1 cellular context compared by ENCODE assay signal in the genomic region with DNA sequence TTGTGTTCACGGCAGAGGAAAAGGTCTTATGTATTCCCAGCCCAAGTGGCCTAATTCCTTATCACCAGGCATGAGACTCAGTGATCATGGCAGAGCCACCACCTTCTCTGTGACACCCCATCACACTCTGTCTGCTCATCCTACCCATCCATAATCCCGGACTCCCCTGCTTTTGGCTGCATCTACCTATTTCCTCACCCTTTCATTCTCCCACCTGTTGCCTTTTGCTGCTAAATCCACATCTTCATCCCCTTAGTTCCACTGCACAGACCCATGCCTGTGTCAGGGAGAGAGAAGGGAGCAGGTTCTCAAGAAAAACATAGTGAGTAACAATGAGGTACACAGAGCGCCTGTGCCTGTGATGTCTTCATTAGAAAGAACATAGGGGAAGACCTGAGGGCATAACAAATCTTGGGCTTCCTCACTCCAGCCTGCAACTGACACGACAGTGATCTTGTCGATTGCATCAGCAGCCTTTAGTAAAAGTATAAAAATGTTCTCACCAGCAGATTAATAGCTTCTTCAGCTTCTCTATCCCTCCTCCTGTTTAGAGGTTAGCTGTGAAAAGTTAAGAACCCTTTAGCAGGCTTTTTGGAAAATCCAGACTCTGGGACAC.
A peak's percentile ranks its signal among the peaks of the same experiment; 100 is the strongest.
TF ChIP-seq lines count a peak whose summit lies in the region.

No MANE protein-coding gene starts in this region.

TF ChIP-seq in K562, 482 proteins besides CTCF, POLR2A, EP300 and RAD21 (continued from another document):
- TF ChIP-seq, protein P1, sequence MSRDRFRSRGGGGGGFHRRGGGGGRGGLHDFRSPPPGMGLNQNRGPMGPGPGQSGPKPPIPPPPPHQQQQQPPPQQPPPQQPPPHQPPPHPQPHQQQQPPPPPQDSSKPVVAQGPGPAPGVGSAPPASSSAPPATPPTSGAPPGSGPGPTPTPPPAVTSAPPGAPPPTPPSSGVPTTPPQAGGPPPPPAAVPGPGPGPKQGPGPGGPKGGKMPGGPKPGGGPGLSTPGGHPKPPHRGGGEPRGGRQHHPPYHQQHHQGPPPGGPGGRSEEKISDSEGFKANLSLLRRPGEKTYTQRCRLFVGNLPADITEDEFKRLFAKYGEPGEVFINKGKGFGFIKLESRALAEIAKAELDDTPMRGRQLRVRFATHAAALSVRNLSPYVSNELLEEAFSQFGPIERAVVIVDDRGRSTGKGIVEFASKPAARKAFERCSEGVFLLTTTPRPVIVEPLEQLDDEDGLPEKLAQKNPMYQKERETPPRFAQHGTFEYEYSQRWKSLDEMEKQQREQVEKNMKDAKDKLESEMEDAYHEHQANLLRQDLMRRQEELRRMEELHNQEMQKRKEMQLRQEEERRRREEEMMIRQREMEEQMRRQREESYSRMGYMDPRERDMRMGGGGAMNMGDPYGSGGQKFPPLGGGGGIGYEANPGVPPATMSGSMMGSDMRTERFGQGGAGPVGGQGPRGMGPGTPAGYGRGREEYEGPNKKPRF (IDR thresholded peaks at IDR 0.05; ENCODE audit: low read depth, low read length), result no peak
- TF ChIP-seq SMC3 (conservative IDR thresholded peaks at IDR 0.05; ENCODE audit: insufficient read depth, low read depth, low read length), result no peak
- no peak for TF ChIP-seq ZNF445 (CRISPR knock-in tag; IDR thresholded peaks at IDR 0.05; ENCODE audit: low read depth)
- TF ChIP-seq ZNF699 (CRISPR knock-in tag; IDR thresholded peaks at IDR 0.05; ENCODE audit: insufficient replicate concordance), result no peak
- TF ChIP-seq ZNF274 (IDR thresholded peaks at IDR 0.05; ENCODE audit: borderline replicate concordance, low read depth, low read length), result no peak
- no peak for TF ChIP-seq CEBPG (CRISPR knock-in tag; IDR thresholded peaks at IDR 0.05)
- TF ChIP-seq CEBPG (tag; conservative IDR thresholded peaks at IDR 0.05 in 1 of 2, IDR thresholded peaks at IDR 0.05 in 1 of 2), result peak; percentile 65 to 67
- TF ChIP-seq NR2C1 (IDR thresholded peaks at IDR 0.05), result no peak
- TF ChIP-seq NR2C1 (tag; IDR thresholded peaks at IDR 0.05), result no peak
- TF ChIP-seq GABPA (tag; conservative IDR thresholded peaks at IDR 0.05; ENCODE audit: low read depth), result no peak
- no peak for TF ChIP-seq ZNF12 (CRISPR knock-in tag; IDR thresholded peaks at IDR 0.05)
- TF ChIP-seq EZH2 (IDR thresholded peaks at IDR 0.05; ENCODE audit: borderline replicate concordance, low read depth, low read length), result no peak
- TF ChIP-seq ZNF511 (CRISPR knock-in tag; IDR thresholded peaks at IDR 0.05), result no peak
- no peak for TF ChIP-seq DLX4 (CRISPR knock-in tag; IDR thresholded peaks at IDR 0.05)
- TF ChIP-seq ATF3 (IDR thresholded peaks at IDR 0.05), result peak; percentile 67; the same call in 1 of the 2 replicates
- TF ChIP-seq ATF3 (CRISPR knock-in tag; conservative IDR thresholded peaks at IDR 0.05), result no peak
- no peak for TF ChIP-seq KDM5B (IDR thresholded peaks at IDR 0.05; ENCODE audit: insufficient replicate concordance, low read depth, low read length)
- no peak for TF ChIP-seq ZNF57 (CRISPR knock-in tag; IDR thresholded peaks at IDR 0.05)
- no peak for TF ChIP-seq ZBTB2 (IDR thresholded peaks at IDR 0.05)
TF ChIP-seq in K562: peak in this region for 4.
